Comparison of ENCODE assay signal across 32 cellular contexts in genomic region chr11:61168292-61168691, GRCh38. TPM values are rescaled to one million over a fixed set of nuclear protein-coding genes. Genes with fewer than 3 reads are reported as not detected.
"Had no signal": no experiment of that assay in that cellular context is flagged by ENCODE, and none has a peak within 500 bp of the region (broad histone marks: within the 10 kb centered on the region; RNA-seq: fewer than 3 reads in every experiment).

No MANE protein-coding gene starts in this region.

- DNase-seq: activated CD4-positive, alpha-beta memory T cell treated with anti-CD3 and anti-CD28 coated beads for 36 hours; activated CD4-positive, alpha-beta T cell treated with anti-CD3 and anti-CD28 coated beads, Interleukin-2, amount 10 ng/mL, durations not matched to agents 7 days and 5 days; activated CD4-positive, CD25-positive, alpha-beta regulatory T cell; activated CD8-positive, alpha-beta memory T cell treated with anti-CD3 and anti-CD28 coated beads for 24 hours; activated effector memory CD4-positive, alpha-beta T cell treated with anti-CD3 and anti-CD28 coated beads, Interleukin-2, amount 50 U/mL, for 16 hours; activated naive CD4-positive, alpha-beta T cell treated with Interleukin-2 at 50 U/mL for 16 hours; activated naive CD8-positive, alpha-beta T cell treated with anti-CD3 and anti-CD28 coated beads, Interleukin-2, amount 50 U/mL, for 24 hours; activated T-cell treated with anti-CD3 and anti-CD28 coated beads, Interleukin-2, amount 50 U/mL, for 4 hours; amniotic stem cell; body of pancreas; central memory CD4-positive, alpha-beta T cell; NCI-H1048; NCI-H146; NCI-H187 treated with DMSO at 0.1 percent for 48 hours; NCI-H2081 treated with DMSO at 0.1 percent for 48 hours; NCI-H2171; NCI-H226; NCI-H526 treated with DMSO at 0.1 percent for 48 hours; NCI-H82; RPMI8226; T-helper 1 cell had no signal

- H3K27ac ChIP-seq: ascending aorta, body of pancreas, SK-N-MC, VCaP had no signal

- H3K27ac Mint-ChIP-seq: activated CD4-positive, alpha-beta memory T cell treated with anti-CD3 and anti-CD28 coated beads for 36 hours; activated CD4-positive, alpha-beta T cell treated with anti-CD3 and anti-CD28 coated beads, Interleukin-2, amount 10 ng/mL, durations not matched to agents 7 days and 5 days; activated naive CD8-positive, alpha-beta T cell treated with anti-CD3 and anti-CD28 coated beads, Interleukin-2, amount 50 U/mL, for 24 hours had no signal

- H3K4me3 Mint-ChIP-seq: activated CD4-positive, alpha-beta memory T cell treated with anti-CD3 and anti-CD28 coated beads for 36 hours; activated CD4-positive, alpha-beta T cell treated with anti-CD3 and anti-CD28 coated beads, Interleukin-2, amount 10 ng/mL, durations not matched to agents 7 days and 5 days; activated naive CD8-positive, alpha-beta T cell treated with anti-CD3 and anti-CD28 coated beads, Interleukin-2, amount 50 U/mL, for 24 hours; activated T-cell treated with anti-CD3 and anti-CD28 coated beads, Interleukin-2, amount 50 U/mL, for 4 hours had no signal

- H3K4me3 ChIP-seq: ascending aorta, body of pancreas, SK-N-MC had no signal

- ATAC-seq: activated naive CD4-positive, alpha-beta T cell treated with anti-CD3 and anti-CD28 coated beads, Interleukin-2, amount 50 U/mL, for 72 hours; body of pancreas; Right ventricle myocardium inferior had no signal

- H3K27me3 Mint-ChIP-seq: activated CD4-positive, alpha-beta T cell treated with anti-CD3 and anti-CD28 coated beads, Interleukin-2, amount 10 ng/mL, durations not matched to agents 7 days and 5 days; activated naive CD8-positive, alpha-beta T cell treated with anti-CD3 and anti-CD28 coated beads, Interleukin-2, amount 50 U/mL, for 24 hours had no signal

- FAIRE-seq: bronchial epithelial cell had no signal

- H3K27me3 ChIP-seq: ascending aorta, body of pancreas had no signal

- H3K4me1 ChIP-seq: ascending aorta had no signal

- H3K9me3 ChIP-seq: ascending aorta, body of pancreas had no signal

- H3K36me3 ChIP-seq: ascending aorta had no signal

RNA-seq across cellular contexts. Expression of gene PGA3, which starts 35.0 kb away (rescaled TPM):
- total RNA-seq: activated CD4-positive, alpha-beta memory T cell treated with anti-CD3 and anti-CD28 coated beads for 36 hours; activated CD4-positive, alpha-beta T cell treated with anti-CD3 and anti-CD28 coated beads, Interleukin-2, amount 10 ng/mL, durations not matched to agents 7 days and 5 days; activated naive CD4-positive, alpha-beta T cell treated with anti-CD3 and anti-CD28 coated beads, Interleukin-2, amount 50 U/mL, for 72 hours; activated T-cell treated with anti-CD3 and anti-CD28 coated beads, Interleukin-2, amount 50 U/mL, for 4 hours; bronchial epithelial cell; chondrocyte; M059J; NCI-H460; OCI-LY7; T-helper 2 cell treated with Interferon-gamma antibody and Interleukin-4, amounts not matched to agents 100 ng/mL and 5 ng/mL, for 36 hours had no signal

RNA-seq across cellular contexts. Expression of gene PGA4, which starts 53.9 kb away (rescaled TPM):
- total RNA-seq: activated CD4-positive, alpha-beta memory T cell treated with anti-CD3 and anti-CD28 coated beads for 36 hours; activated CD4-positive, alpha-beta T cell treated with anti-CD3 and anti-CD28 coated beads, Interleukin-2, amount 10 ng/mL, durations not matched to agents 7 days and 5 days; activated naive CD4-positive, alpha-beta T cell treated with anti-CD3 and anti-CD28 coated beads, Interleukin-2, amount 50 U/mL, for 72 hours; activated T-cell treated with anti-CD3 and anti-CD28 coated beads, Interleukin-2, amount 50 U/mL, for 4 hours; bronchial epithelial cell; chondrocyte; M059J; NCI-H460; OCI-LY7; Right ventricle myocardium inferior; T-helper 2 cell treated with Interferon-gamma antibody and Interleukin-4, amounts not matched to agents 100 ng/mL and 5 ng/mL, for 36 hours had no signal
